In the genomic region with DNA sequence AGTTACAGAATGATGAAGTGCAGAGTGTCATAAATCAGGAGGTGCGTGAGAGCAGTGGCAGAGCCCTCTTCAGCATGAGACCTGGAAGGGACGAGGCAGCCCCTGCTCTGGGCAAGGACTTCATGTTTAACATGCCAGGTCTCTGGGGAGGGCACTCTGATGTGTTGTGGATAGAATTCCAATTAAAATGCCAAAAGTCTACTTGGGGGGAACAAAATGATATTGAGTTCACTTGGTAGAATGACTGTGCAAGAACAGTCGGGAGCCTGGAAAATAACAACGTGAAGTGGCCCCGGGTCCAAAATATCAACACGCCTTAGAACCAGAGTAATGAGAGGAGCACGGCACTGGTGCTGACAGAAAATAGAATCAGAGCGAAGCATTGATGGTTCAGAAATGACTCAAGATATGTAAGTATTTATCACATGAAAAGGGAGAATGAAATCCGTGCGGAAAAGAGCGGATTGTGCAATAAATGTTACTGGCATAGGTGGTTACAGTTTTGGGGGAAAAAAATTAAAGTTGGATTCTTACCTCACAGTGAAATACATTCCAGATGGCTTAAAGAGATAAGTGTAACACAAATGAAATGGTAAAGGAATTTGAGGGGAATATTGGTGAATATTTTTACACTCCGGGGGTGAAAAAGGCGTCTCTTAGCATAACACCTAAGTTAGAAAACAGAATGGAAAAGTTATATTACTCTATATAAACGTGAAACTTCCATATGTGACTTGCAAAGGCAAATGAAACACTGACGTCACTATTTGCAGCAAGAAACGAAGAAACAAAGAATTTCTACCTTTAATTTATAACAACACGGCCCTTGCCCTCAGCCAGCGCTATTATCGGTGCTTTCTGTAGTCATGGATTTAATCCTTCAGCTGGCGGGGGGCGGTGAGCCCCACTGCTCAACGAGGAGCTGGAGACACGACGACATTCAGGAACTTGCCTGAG, we compare ENCODE assay signal across 17 cellular contexts.
"Had no signal": no experiment of that assay in that cellular context is flagged by ENCODE, and none has a peak within 500 bp of the region (broad histone marks: within the 10 kb centered on the region; RNA-seq: fewer than 3 reads in every experiment).

No MANE protein-coding gene starts in this region.

- H3K27ac Mint-ChIP-seq: activated naive CD4-positive, alpha-beta T cell treated with anti-CD3 and anti-CD28 coated beads for 36 hours; effector memory CD8-positive, alpha-beta T cell; nephron progenitor cell had no signal

- H3K27me3 ChIP-seq: sigmoid colon, thyroid gland, vagina had no signal

- H3K36me3 ChIP-seq: left ventricle myocardium inferior, sigmoid colon, stomach, thyroid gland, vagina had no signal

- FAIRE-seq: frontal cortex, kidney had no signal

- H3K36me3 Mint-ChIP-seq: brain had no signal

- H3K4me3 ChIP-seq: left ventricle myocardium inferior, psoas muscle, sigmoid colon, stomach, thyroid gland, vagina had no signal

- H3K9me3 Mint-ChIP-seq: activated naive CD4-positive, alpha-beta T cell treated with anti-CD3 and anti-CD28 coated beads for 36 hours; central memory CD8-positive, alpha-beta T cell; effector memory CD8-positive, alpha-beta T cell had no signal

- H3K27ac ChIP-seq: left ventricle myocardium inferior, psoas muscle, stomach, thyroid gland, vagina had no signal

- H3K4me1 Mint-ChIP-seq: brain; central memory CD8-positive, alpha-beta T cell had no signal

- ATAC-seq: effector memory CD8-positive, alpha-beta T cell; psoas muscle had no signal

- H3K4me1 ChIP-seq: left ventricle myocardium inferior, psoas muscle, stomach, thyroid gland had no signal

- DNase-seq: activated naive CD4-positive, alpha-beta T cell treated with anti-CD3 and anti-CD28 coated beads for 36 hours; amniotic stem cell; cortex of kidney; effector memory CD8-positive, alpha-beta T cell; left ventricle myocardium inferior; nephron progenitor cell; psoas muscle; sigmoid colon; stimulated activated CD4-positive, alpha-beta T cell treated with anti-CD3 and anti-CD28 coated beads, Interleukin-12 subunit alpha, Interleukin-12 subunit beta, amount 100 ng/mL, for 4 hours; stomach; T-helper 9 cell; thyroid gland had no signal

- H3K9me3 ChIP-seq: psoas muscle, sigmoid colon, stomach, thyroid gland, vagina had no signal

- H3K4me3 Mint-ChIP-seq: activated naive CD4-positive, alpha-beta T cell treated with anti-CD3 and anti-CD28 coated beads for 36 hours; brain; central memory CD8-positive, alpha-beta T cell; effector memory CD8-positive, alpha-beta T cell; nephron progenitor cell had no signal
